13 cellular contexts compared by ENCODE assay signal in genomic region chr3:129231331-129232119, GRCh38. TPM values are rescaled to one million over a fixed set of nuclear protein-coding genes. Genes with fewer than 3 reads are reported as not detected.
DNase-seq lines count a peak whose midpoint lies in the region; ATAC-seq, FAIRE-seq and TF ChIP-seq lines count a peak whose summit lies in the region.
"Had no signal": no experiment of that assay in that cellular context is flagged by ENCODE, and none has a peak within 500 bp of the region (broad histone marks: within the 10 kb centered on the region; RNA-seq: fewer than 3 reads in every experiment).

No MANE protein-coding gene starts in this region.

- peaks cover 61% of the 10 kb centered on the region for H3K4me1 Mint-ChIP-seq in activated CD8-positive, alpha-beta memory T cell treated with anti-CD3 and anti-CD28 coated beads, Interleukin-2, amount 10 ng/mL, durations not matched to agents 7 days and 5 days

- no peak for TF ChIP-seq EP300 in H1 (IDR thresholded peaks at IDR 0.05; ENCODE audit: borderline replicate concordance in 1 of 2, low read depth in 2 of 2, low read length in 2 of 2)

- no peak overlapping the region for H2AK5ac ChIP-seq in H1 (ENCODE audit: low read depth, low read length)

- H3K56ac ChIP-seq in H1 (replicated peaks; ENCODE audit: insufficient read length, low read depth, low read length) = no peak overlapping the region

- no peaks in the 10 kb centered on the region for H3K23me2 ChIP-seq in H1 (ENCODE audit: low read depth, low read length)

- peak overlapping the region; percentile 6 for H3K4me3 Mint-ChIP-seq in activated CD8-positive, alpha-beta memory T cell treated with anti-CD3 and anti-CD28 coated beads, Interleukin-2, amount 10 ng/mL, durations not matched to agents 7 days and 5 days

- H3K27ac ChIP-seq in H1 (ENCODE audit: low read depth, low read length) = no peak overlapping the region

- no peak overlapping the region for H3K18ac ChIP-seq in H1 (ENCODE audit: extremely low read depth, low read length)

- no peak overlapping the region for H3K14ac ChIP-seq in H1 (ENCODE audit: insufficient read length)

- H2AFZ ChIP-seq in H1 (ENCODE audit: low read length) = no peak overlapping the region

- no peak overlapping the region for H2BK5ac ChIP-seq in H1 (ENCODE audit: low read depth, low read length)

- no peak overlapping the region for H2BK120ac ChIP-seq in H1 (replicated peaks; ENCODE audit: low read depth, low read length)

- H3K79me1 ChIP-seq in H1 (ENCODE audit: low read depth, low read length) = no peaks in the 10 kb centered on the region

- peak overlapping the region; percentile 76 for H3K27ac Mint-ChIP-seq in activated CD8-positive, alpha-beta memory T cell treated with anti-CD3 and anti-CD28 coated beads, Interleukin-2, amount 10 ng/mL, durations not matched to agents 7 days and 5 days

- no peak overlapping the region for H2BK12ac ChIP-seq in H1 (ENCODE audit: low read depth, low read length)

- POLR2A ChIA-PET in H1 (lab: Charles Lee; ENCODE audit: partially characterized antibody) = interaction anchor here (1.0 to 4.7 kb wide), 3 partner anchors 8 to 85 kb away, joined by 3 to 31 read pairs (median 26); partner anchors contain the start of gene CNBP

- no peaks in the 10 kb centered on the region for H3K36me3 ChIP-seq in H1 (ENCODE audit: control insufficient read depth in 2 of 4, insufficient read depth in 4 of 4, low read length in 3 of 4)
- H3K36me3 ChIP-seq: BE2C had no signal

- no peaks in the 10 kb centered on the region for H3K79me2 ChIP-seq in H1 (ENCODE audit: control insufficient read depth in 1 of 2, insufficient read depth in 2 of 2, low read length in 2 of 2)

- no peak overlapping the region for H2BK20ac ChIP-seq in H1 (ENCODE audit: low read length)

- TF ChIP-seq RAD21 in H1 (IDR thresholded peaks at IDR 0.05 in 1 of 2, conservative IDR thresholded peaks at IDR 0.05 in 1 of 2; ENCODE audit: low read depth in 2 of 2, low read length in 2 of 2) = no peak

- DNase-seq in activated CD8-positive, alpha-beta memory T cell treated with anti-CD3 and anti-CD28 coated beads, Interleukin-2, amount 10 ng/mL, durations not matched to agents 7 days and 5 days = no peak
- DNase-seq in activated CD8-positive, alpha-beta memory T cell treated with anti-CD3 and anti-CD28 coated beads for 24 hours = no peak
- DNase-seq in NCI-H774 (lab: John Stamatoyannopoulos, UW) (peak; percentile 48), H1 (ENCODE audit: low read depth in 1 of 2, low spot score in 2 of 2) (no peak), NCI-H524 treated with DMSO at 0.1 percent for 48 hours (lab: John Stamatoyannopoulos, UW) (no peak)
- DNase-seq in stimulated activated naive CD8-positive, alpha-beta T cell treated with anti-CD3 and anti-CD28 coated beads, Interleukin-15, Interleukin-2, amounts not matched to agents 100 U/mL and 50 U/mL, for 24 hours = no peak
- DNase-seq: activated CD4-positive, alpha-beta T cell treated with anti-CD3 and anti-CD28 coated beads for 1 hour; NCI-H1436; SHP77 had no signal

- no peak for FAIRE-seq in H1 (lab: Jason Lieb, UNC)

- no peak overlapping the region for H3K4ac ChIP-seq in H1 (replicated peaks; ENCODE audit: insufficient read length, low read depth, low read length)

- peaks cover 3 to 12% (median 7%) of the 10 kb centered on the region in 4 experiments for H3K4me1 ChIP-seq in H1 (replicated peaks in 1 of 4; ENCODE audit: control insufficient read depth in 3 of 4, insufficient read depth in 4 of 4, low read length in 3 of 4)

- no peak for TF ChIP-seq POLR2A in H1 (IDR thresholded peaks at IDR 0.05; ENCODE audit: control extremely low read depth in 1 of 2, low read depth in 2 of 2, low read length in 2 of 2)

- H4K20me1 ChIP-seq in H1 (replicated peaks in 1 of 2; ENCODE audit: control insufficient read depth in 1 of 2, insufficient read depth in 2 of 2, low read length in 2 of 2) = no peaks in the 10 kb centered on the region

- no peak overlapping the region for H3K4me3 ChIP-seq in H1 (ENCODE audit: extremely low read depth in 1 of 4, insufficient read depth in 2 of 4, low read depth in 3 of 4, low read length in 4 of 4)

- no peak overlapping the region for H3K9ac ChIP-seq in H1 (replicated peaks in 1 of 4; ENCODE audit: extremely low read depth in 1 of 4, low read depth in 3 of 4, low read length in 3 of 4)

- no peak overlapping the region for H3K23ac ChIP-seq in H1 (ENCODE audit: insufficient read length)

- H3K27me3 Mint-ChIP-seq in activated CD8-positive, alpha-beta memory T cell treated with anti-CD3 and anti-CD28 coated beads, Interleukin-2, amount 10 ng/mL, durations not matched to agents 7 days and 5 days = no peaks in the 10 kb centered on the region

- no peak overlapping the region for H4K5ac ChIP-seq in H1 (ENCODE audit: insufficient read length, low read depth, low read length)

- H2BK15ac ChIP-seq in H1 (ENCODE audit: low read length) = no peak overlapping the region

- TF ChIP-seq CTCF in H1 (IDR thresholded peaks at IDR 0.05; ENCODE audit: control extremely low read depth in 1 of 3, insufficient read depth in 1 of 3, low read depth in 1 of 3, low read length in 3 of 3) = no peak

- H4K8ac ChIP-seq in H1 (ENCODE audit: extremely low read depth, insufficient read depth, low read length) = no peak overlapping the region; the same call in 1 of the 2 replicates

- H3K9me3 ChIP-seq in H1 (ENCODE audit: insufficient read depth in 2 of 2, low read depth in 1 of 2, low read length in 1 of 2) = no peaks in the 10 kb centered on the region
- H3K9me3 ChIP-seq: BE2C had no signal

- CTCF ChIA-PET in activated CD8-positive, alpha-beta memory T cell treated with anti-CD3 and anti-CD28 coated beads, Interleukin-2, amount 10 ng/mL, durations not matched to agents 7 days and 5 days (lab: Charles Lee) = interaction anchor here (0.9 to 4.2 kb wide), 5 partner anchors 7 to 205 kb away, joined by 3 to 33 read pairs (median 7); no protein-coding TSS in a partner anchor
- CTCF ChIA-PET in H1 (lab: Charles Lee; ENCODE audit: partially characterized antibody) = interaction anchor here (1.0 to 3.9 kb wide), 3 partner anchors 10 to 19 kb away, joined by 3 to 35 read pairs (median 3); no protein-coding TSS in a partner anchor

- 85% methylated on average over 10 of the region's 10 CpGs; no CpG with 5 or more reads in 1 of the 2 experiments for WGBS in H1 (ENCODE audit: extremely low coverage in 1 of 2, insufficient coverage in 1 of 2, insufficient read length in 1 of 2, insufficient replicate concordance in 2 of 2, low coverage in 1 of 2, low lambda C conversion rate in 2 of 2, missing lambda C conversion rate in 1 of 2), 2 experiments

- no peak for ATAC-seq in activated CD8-positive, alpha-beta memory T cell treated with anti-CD3 and anti-CD28 coated beads, Interleukin-2, amount 10 ng/mL, durations not matched to agents 7 days and 5 days
- peak; percentile 15 for ATAC-seq in stimulated activated naive CD8-positive, alpha-beta T cell treated with anti-CD3 and anti-CD28 coated beads, Interleukin-15, Interleukin-2, amounts not matched to agents 100 U/mL and 50 U/mL, for 24 hours
- no peak for ATAC-seq in GM18909 (IDR thresholded peaks at IDR 0.05; ENCODE audit: poor library complexity, unreplicated experiment)
- ATAC-seq in HG02571 (IDR thresholded peaks at IDR 0.05; ENCODE audit: unreplicated experiment) = no peak

- H3K9me3 Mint-ChIP-seq in activated CD8-positive, alpha-beta memory T cell treated with anti-CD3 and anti-CD28 coated beads, Interleukin-2, amount 10 ng/mL, durations not matched to agents 7 days and 5 days (ENCODE audit: low read depth) = no peaks in the 10 kb centered on the region
- H3K9me3 Mint-ChIP-seq: naive thymus-derived CD4-positive, alpha-beta T cell had no signal

- H3K4me2 ChIP-seq in H1 (ENCODE audit: insufficient read depth in 1 of 2, low read depth in 2 of 2, low read length in 2 of 2) = no peak overlapping the region

- H3K27me3 ChIP-seq in H1 (replicated peaks in 1 of 4; ENCODE audit: control insufficient read depth in 3 of 4, extremely low read depth in 1 of 4, insufficient read depth in 3 of 4, low read length in 3 of 4) = no peaks in the 10 kb centered on the region; a peak in 1 of 7 replicates
- H3K27me3 ChIP-seq: BE2C had no signal

- H4K91ac ChIP-seq in H1 (replicated peaks; ENCODE audit: insufficient read length, low read length) = peak overlapping the region; percentile 6

- no peaks in the 10 kb centered on the region for H3K36me3 Mint-ChIP-seq in activated CD8-positive, alpha-beta memory T cell treated with anti-CD3 and anti-CD28 coated beads, Interleukin-2, amount 10 ng/mL, durations not matched to agents 7 days and 5 days

RNA-seq across cellular contexts. Expression of gene COPG1, which starts 17.9 kb away (rescaled TPM):
- total RNA-seq in activated CD8-positive, alpha-beta memory T cell treated with anti-CD3 and anti-CD28 coated beads, Interleukin-2, amount 10 ng/mL, durations not matched to agents 7 days and 5 days = 100 to 1,000 TPM; 130 to 141 TPM
- total RNA-seq in H1 (2021; fragmentation: NEBNext Ultra II Directional; extraction: Animal tissue kit (Norgen Biotek cat#: 25700)) = 104 and 106 TPM in 2 replicates
- 50.7 and 52.7 TPM in 2 replicates for polyA plus RNA-seq in H1 (2011; rRNA removed)
- 54.2 TPM for polyA plus RNA-seq in H1 (2011; cell fraction: cytosol; rRNA removed)
- 90.8 TPM for polyA plus RNA-seq in H1 (2011; cell fraction: nucleus; rRNA removed)
- polyA plus RNA-seq in H1 (2012, experiment 1 of 2) = 92.1 to 112 TPM (median 110 TPM) in 4 replicates
- polyA plus RNA-seq in H1 (2012, experiment 2 of 2) = 39.2 TPM
- 43.9 TPM for polyA plus RNA-seq in H1 (2013, experiment 1 of 2)
- polyA plus RNA-seq in H1 (2013, experiment 2 of 2) = 38.8 TPM
- polyA minus RNA-seq in H1 (2011; rRNA and poly(A)+ RNA removed) = 146 and 148 TPM in 2 replicates
- polyA minus RNA-seq in H1 (2011; cell fraction: cytosol; rRNA and poly(A)+ RNA removed) = 62.9 TPM
- polyA minus RNA-seq in H1 (2011; cell fraction: nucleus; rRNA and poly(A)+ RNA removed) = 68.0 TPM

RNA-seq across cellular contexts. Expression of gene HMCES, which starts 47.1 kb away (rescaled TPM):
- total RNA-seq in activated CD8-positive, alpha-beta memory T cell treated with anti-CD3 and anti-CD28 coated beads, Interleukin-2, amount 10 ng/mL, durations not matched to agents 7 days and 5 days = 10 to 100 TPM; 43.4 to 52.1 TPM
- total RNA-seq in H1 (2021; fragmentation: NEBNext Ultra II Directional; extraction: Animal tissue kit (Norgen Biotek cat#: 25700)) = 46.7 and 49.5 TPM in 2 replicates
- polyA plus RNA-seq in H1 (2011; rRNA removed) = 27.6 and 30.4 TPM in 2 replicates
- polyA plus RNA-seq in H1 (2011; cell fraction: cytosol; rRNA removed) = 26.4 TPM
- polyA plus RNA-seq in H1 (2011; cell fraction: nucleus; rRNA removed) = 17.6 TPM
- polyA plus RNA-seq in H1 (2012, experiment 1 of 2) = 35.2 to 56.7 TPM (median 52.2 TPM) in 4 replicates
- polyA plus RNA-seq in H1 (2012, experiment 2 of 2) = 32.7 TPM
- polyA plus RNA-seq in H1 (2013, experiment 1 of 2) = 22.5 TPM
- polyA plus RNA-seq in H1 (2013, experiment 2 of 2) = 22.2 TPM
- polyA minus RNA-seq in H1 (2011; rRNA and poly(A)+ RNA removed) = 22.2 and 26.2 TPM in 2 replicates
- 17.0 TPM for polyA minus RNA-seq in H1 (2011; cell fraction: cytosol; rRNA and poly(A)+ RNA removed)
- polyA minus RNA-seq in H1 (2011; cell fraction: nucleus; rRNA and poly(A)+ RNA removed) = 9.9 TPM

RNA-seq across cellular contexts. Expression of gene CNBP, which starts 47.8 kb away (rescaled TPM):
- total RNA-seq in activated CD8-positive, alpha-beta memory T cell treated with anti-CD3 and anti-CD28 coated beads, Interleukin-2, amount 10 ng/mL, durations not matched to agents 7 days and 5 days = 100 to 1,000 TPM; 270 to 330 TPM
- total RNA-seq in H1 (2021; fragmentation: NEBNext Ultra II Directional; extraction: Animal tissue kit (Norgen Biotek cat#: 25700)) = 351 and 371 TPM in 2 replicates
- polyA plus RNA-seq in H1 (2011; rRNA removed) = 230 and 315 TPM in 2 replicates
- 431 TPM for polyA plus RNA-seq in H1 (2011; cell fraction: cytosol; rRNA removed)
- 165 TPM for polyA plus RNA-seq in H1 (2011; cell fraction: nucleus; rRNA removed)
- 271 to 353 TPM (median 334 TPM) in 4 replicates for polyA plus RNA-seq in H1 (2012, experiment 1 of 2)
- polyA plus RNA-seq in H1 (2012, experiment 2 of 2) = 41.1 TPM
- 223 TPM for polyA plus RNA-seq in H1 (2013, experiment 1 of 2)
- polyA plus RNA-seq in H1 (2013, experiment 2 of 2) = 230 TPM
- 294 and 423 TPM in 2 replicates for polyA minus RNA-seq in H1 (2011; rRNA and poly(A)+ RNA removed)
- 177 TPM for polyA minus RNA-seq in H1 (2011; cell fraction: cytosol; rRNA and poly(A)+ RNA removed)
- polyA minus RNA-seq in H1 (2011; cell fraction: nucleus; rRNA and poly(A)+ RNA removed) = 111 TPM
